8 cellular contexts compared by ENCODE assay signal in genomic region chr20:59518881-59519706, GRCh38.
A peak's percentile ranks its signal among the peaks of the same experiment; 100 is the strongest.
DNase-seq lines count a peak whose midpoint lies in the region; ATAC-seq, FAIRE-seq and TF ChIP-seq lines count a peak whose summit lies in the region.

No MANE protein-coding gene starts in this region.

- H3K4me1 ChIP-seq in OCI-LY1 (ENCODE audit: insufficient read depth, low read length, severe bottlenecking), result no peaks in the 10 kb centered on the region
- no peaks in the 10 kb centered on the region for H3K4me1 ChIP-seq in GM12878 (ENCODE audit: control insufficient read depth, insufficient read depth, low read length)

- peak; percentile 97 for TF ChIP-seq CTCF in CD14-positive monocyte (IDR thresholded peaks at IDR 0.05)
- TF ChIP-seq CTCF in OCI-LY1 (IDR thresholded peaks at IDR 0.05; ENCODE audit: low read length), result peak; percentile 65
- peak; percentile 68 to 92 (median 87) for TF ChIP-seq CTCF in GM12878 (IDR thresholded peaks at IDR 0.05 in 2 of 3, conservative IDR thresholded peaks at IDR 0.05 in 1 of 3; ENCODE audit: control insufficient read depth in 2 of 3, extremely low read depth in 1 of 3, insufficient read depth in 1 of 3, low read depth in 3 of 3, low read length in 3 of 3)

- FAIRE-seq in GM18507 (lab: Jason Lieb, UNC), result peak; percentile 66
- peak; percentile 89 for FAIRE-seq in GM12878 (lab: Jason Lieb, UNC)

- TF ChIP-seq RAD21 in GM12878 (IDR thresholded peaks at IDR 0.05; ENCODE audit: insufficient read depth, low read depth, low read length), result 0 out of 2 replicates have a peak, but pooled peaks have one; percentile 11

- no peak overlapping the region for H2AFZ ChIP-seq in OCI-LY1 (ENCODE audit: low read length)
- no peak overlapping the region for H2AFZ ChIP-seq in GM12878 (ENCODE audit: control insufficient read depth, low read depth, low read length)

- peaks cover 0 to 8% (median 4%) of the 10 kb centered on the region in 7 donors for H3K9me3 Mint-ChIP-seq in CD14-positive monocyte
- H3K9me3 Mint-ChIP-seq in immature natural killer cell, result no peaks in the 10 kb centered on the region

- H3K4me1 Mint-ChIP-seq in CD14-positive monocyte, result no peaks in the 10 kb centered on the region
- H3K4me1 Mint-ChIP-seq in immature natural killer cell, result no peaks in the 10 kb centered on the region

- no peaks in the 10 kb centered on the region for H4K20me1 ChIP-seq in OCI-LY1 (ENCODE audit: insufficient read depth, low read length)
- no peaks in the 10 kb centered on the region for H4K20me1 ChIP-seq in GM12878 (ENCODE audit: control insufficient read depth, insufficient read depth)

- H3K4me3 ChIP-seq in OCI-LY1 (ENCODE audit: low read depth, low read length, poor library complexity, severe bottlenecking) (no peak overlapping the region), GM12878 (no peak overlapping the region)

- H3K27ac ChIP-seq in OCI-LY1 (ENCODE audit: low read depth, low read length, poor library complexity, severe bottlenecking) (no peak overlapping the region), GM12878 (ENCODE audit: control insufficient read depth, insufficient read depth) (no peak overlapping the region)

- SMC1A ChIA-PET in GM12878 (lab: Charles Lee; ENCODE audit: uncharacterized antibody, unreplicated experiment), result no interaction called here

- no peaks in the 10 kb centered on the region for H3K9me2 ChIP-seq in OCI-LY1 (ENCODE audit: low read depth, low read length)

- POLR2A ChIA-PET in GM12878 (lab: Charles Lee), result no interaction called here

- no peak for DNase-seq in CD14-positive monocyte (ENCODE audit: low spot score)
- DNase-seq in GM18507 (ENCODE audit: extremely low spot score, insufficient read length, low read depth), result peak; percentile 56
- peak; percentile 79 for DNase-seq in HuH-7.5 (ENCODE audit: low spot score)
- DNase-seq in GM12878 (ENCODE audit: low read depth, low spot score), result no peak
- peak in 2 of 3 donors; percentile 17 to 34 for DNase-seq in immature natural killer cell
- DNase-seq in stimulated activated CD4-positive, alpha-beta T cell treated with anti-CD3 and anti-CD28 coated beads, Interleukin-4, amount 100 ng/mL, for 24 hours, result peak; percentile 19
- no peak for DNase-seq in hippocampal formation (lab: John Stamatoyannopoulos, UW)

- H3K36me3 Mint-ChIP-seq in CD14-positive monocyte, result no peaks in the 10 kb centered on the region
- H3K36me3 Mint-ChIP-seq in immature natural killer cell, result no peaks in the 10 kb centered on the region

- ATAC-seq in GM12878, result peak; percentile 93

- WGBS in GM12878 (ENCODE audit: insufficient coverage, insufficient replicate concordance, low lambda C conversion rate, missing lambda C conversion rate), result 6% methylated on average over 3 of the region's 3 CpGs

- H3K27me3 Mint-ChIP-seq in CD14-positive monocyte (ENCODE audit: low read depth in 3 of 3), result peaks cover 24 to 51% (median 48%) of the 10 kb centered on the region in 3 donors
- peaks cover 7 to 25% (median 13%) of the 10 kb centered on the region in 3 donors for H3K27me3 Mint-ChIP-seq in immature natural killer cell (ENCODE audit: low read depth in 3 of 3)

- H3K36me3 ChIP-seq in OCI-LY1 (ENCODE audit: insufficient read depth, low read length) (no peaks in the 10 kb centered on the region), GM12878 (ENCODE audit: control insufficient read depth in 2 of 2, insufficient read depth in 2 of 2, low read length in 1 of 2) (no peaks in the 10 kb centered on the region)

- no peak for TF ChIP-seq EP300 in GM12878 (IDR thresholded peaks at IDR 0.05; ENCODE audit: borderline replicate concordance in 1 of 2, control insufficient read depth in 1 of 2, low read depth in 2 of 2, low read length in 2 of 2)

- H3K9me3 ChIP-seq in OCI-LY1 (ENCODE audit: low read length) (no peaks in the 10 kb centered on the region), GM12878 (replicated peaks; ENCODE audit: control insufficient read depth, insufficient read depth, low read length) (no peaks in the 10 kb centered on the region)

- H3K4me2 ChIP-seq in OCI-LY1 (ENCODE audit: low read length) (no peak overlapping the region), GM12878 (ENCODE audit: control insufficient read depth, insufficient read depth) (no peak overlapping the region)

- TF ChIP-seq POLR2A in GM12878 (IDR thresholded peaks at IDR 0.05; ENCODE audit: low read depth, low read length), result no peak

- H3K27me3 ChIP-seq in OCI-LY1 (ENCODE audit: insufficient read depth, low read length) (no peaks in the 10 kb centered on the region), GM12878 (replicated peaks in 1 of 2; ENCODE audit: control insufficient read depth in 2 of 2, insufficient read depth in 2 of 2, low read length in 1 of 2) (no peaks in the 10 kb centered on the region; a peak in 1 of 4 replicates)

- H3K4me3 Mint-ChIP-seq in CD14-positive monocyte, result no peak overlapping the region
- H3K4me3 Mint-ChIP-seq in immature natural killer cell, result no peak overlapping the region

- BruUV-seq in GM12878 (replicated peaks; lab: Mats Ljungman, UMichigan), result no TSS peak

- intact Hi-C loops in CD14-positive monocyte (cut with micrococcal nuclease) (no loop called here), GM12878 (cut with micrococcal nuclease; ENCODE audit: unreplicated experiment) (no loop called here)

- no peak overlapping the region for H3K27ac Mint-ChIP-seq in CD14-positive monocyte
- H3K27ac Mint-ChIP-seq in immature natural killer cell, result no peak overlapping the region

- H3K79me2 ChIP-seq in OCI-LY1 (ENCODE audit: insufficient read depth, low read length), result no peaks in the 10 kb centered on the region
- H3K79me2 ChIP-seq in GM12878 (ENCODE audit: control insufficient read depth, insufficient read depth, low read length), result no peaks in the 10 kb centered on the region

- in situ Hi-C loops in GM12878 (cut with MboI), result no loop called here

- CTCF ChIA-PET in GM12878 (lab: Yijun Ruan, JAX), result interaction anchor here (0.6 to 2.7 kb wide), 2 partner anchors 14 to 235 kb away, joined by 3 to 8 read pairs; no protein-coding TSS in a partner anchor

- RAD21 ChIA-PET in GM12878 (lab: Charles Lee; ENCODE audit: unreplicated experiment), result no interaction called here

- H3K9ac ChIP-seq in OCI-LY1 (ENCODE audit: low read length) (no peak overlapping the region), GM12878 (ENCODE audit: control insufficient read depth, insufficient read depth, low read length) (no peak overlapping the region)

- no peaks in the 10 kb centered on the region for H3F3A ChIP-seq in OCI-LY1 (ENCODE audit: insufficient read depth, low read length)

TF ChIP-seq in GM12878, 131 proteins besides CTCF, POLR2A, EP300 and RAD21:
- TF ChIP-seq HDGF (IDR thresholded peaks at IDR 0.05) (no peak), SPI1 (IDR thresholded peaks at IDR 0.05; ENCODE audit: borderline replicate concordance, insufficient read depth, low read depth, low read length) (peak; percentile 32; the same call in 1 of the 2 replicates)

Comparison
In these comparisons a context has a peak if more than half of its experiments do, and no peak if none do; other contexts are left out.
1. DNase-seq: peak in GM18507 (single experiment), HuH-7.5 (single experiment), immature natural killer cell (2 of 3) and stimulated activated CD4-positive, alpha-beta T cell treated with anti-CD3 and anti-CD28 coated beads, Interleukin-4, amount 100 ng/mL, for 24 hours (single experiment); none in CD14-positive monocyte (single experiment), GM12878 (single experiment) and hippocampal formation (0 of 2).
2. Peak in every context shown above with its lines, with median percentiles within 50 percentile points of each other: CTCF ChIP-seq.